20 cellular contexts compared by ENCODE assay signal in genomic region chr7:84002348-84002747, GRCh38.
"Had no signal": no experiment of that assay in that cellular context is flagged by ENCODE, and none has a peak within 500 bp of the region (broad histone marks: within the 10 kb centered on the region; RNA-seq: fewer than 3 reads in every experiment).

No MANE protein-coding gene starts in this region.

- ATAC-seq: activated naive CD8-positive, alpha-beta T cell treated with anti-CD3 and anti-CD28 coated beads, Interleukin-2, amount 50 U/mL, for 24 hours; left colon; stimulated activated effector memory CD8-positive, alpha-beta T cell treated with anti-CD3 and anti-CD28 coated beads, Interleukin-12 subunit alpha, Interleukin-12 subunit beta, amount 100 ng/mL, for 72 hours had no signal

- H3K4me3 ChIP-seq: coronary artery, esophagus muscularis mucosa, lung, neural progenitor cell, sigmoid colon, tibial artery, vagina had no signal

- H3K79me2 ChIP-seq: parathyroid adenoma had no signal

- H3K27me3 ChIP-seq: esophagus muscularis mucosa, neural progenitor cell, sigmoid colon, tibial artery, vagina had no signal

- H3K9me3 ChIP-seq: esophagus muscularis mucosa, sigmoid colon, tibial artery, vagina had no signal

- H3K4me1 Mint-ChIP-seq: activated naive CD8-positive, alpha-beta T cell treated with anti-CD3 and anti-CD28 coated beads, Interleukin-2, amount 50 U/mL, for 24 hours; naive B cell; neural progenitor cell; stimulated activated effector memory CD8-positive, alpha-beta T cell treated with anti-CD3 and anti-CD28 coated beads, Interleukin-12 subunit alpha, Interleukin-12 subunit beta, amount 100 ng/mL, for 72 hours had no signal

- H3K36me3 ChIP-seq: tibial artery, vagina had no signal

- H3K4me1 ChIP-seq: esophagus muscularis mucosa, neural progenitor cell, parathyroid adenoma, sigmoid colon, tibial artery, vagina had no signal

- H3K9me3 Mint-ChIP-seq: activated naive CD4-positive, alpha-beta T cell treated with anti-CD3 and anti-CD28 coated beads for 36 hours; activated naive CD8-positive, alpha-beta T cell treated with anti-CD3 and anti-CD28 coated beads, Interleukin-2, amount 50 U/mL, for 24 hours; activated T-helper 2 cell treated with anti-CD3 and anti-CD28 coated beads, Interferon-gamma antibody, Interleukin-2, Interleukin-4, amounts not matched to agents 10 μg/mL and 5 μg/mL and 100 μg/mL, durations not matched to agents 14 hours and 24 hours and 36 hours; naive B cell; neural progenitor cell had no signal

- DNase-seq: activated CD4-positive, alpha-beta T cell treated with anti-CD3 and anti-CD28 coated beads for 1 hour; activated CD4-positive, alpha-beta T cell treated with anti-CD3 and anti-CD28 coated beads, Interleukin-2, amount 50 U/mL, for 4 hours; activated naive CD4-positive, alpha-beta T cell treated with anti-CD3 and anti-CD28 coated beads for 36 hours; activated naive CD8-positive, alpha-beta T cell treated with anti-CD3 and anti-CD28 coated beads, Interleukin-2, amount 50 U/mL, for 24 hours; central memory CD4-positive, alpha-beta T cell; glutamatergic neuron; left colon; naive B cell; sigmoid colon; T-helper 1 cell; T1000; tibial artery had no signal

- H3K4me3 Mint-ChIP-seq: activated naive CD4-positive, alpha-beta T cell treated with anti-CD3 and anti-CD28 coated beads for 36 hours; activated naive CD8-positive, alpha-beta T cell treated with anti-CD3 and anti-CD28 coated beads, Interleukin-2, amount 50 U/mL, for 24 hours; naive B cell; neural progenitor cell; stimulated activated effector memory CD8-positive, alpha-beta T cell treated with anti-CD3 and anti-CD28 coated beads, Interleukin-12 subunit alpha, Interleukin-12 subunit beta, amount 100 ng/mL, for 72 hours had no signal

- H3K27ac Mint-ChIP-seq: activated naive CD4-positive, alpha-beta T cell treated with anti-CD3 and anti-CD28 coated beads for 36 hours; activated naive CD8-positive, alpha-beta T cell treated with anti-CD3 and anti-CD28 coated beads, Interleukin-2, amount 50 U/mL, for 24 hours; activated T-helper 2 cell treated with anti-CD3 and anti-CD28 coated beads, Interferon-gamma antibody, Interleukin-2, Interleukin-4, amounts not matched to agents 10 μg/mL and 5 μg/mL and 100 μg/mL, durations not matched to agents 14 hours and 24 hours and 36 hours; naive B cell; neural progenitor cell; stimulated activated effector memory CD8-positive, alpha-beta T cell treated with anti-CD3 and anti-CD28 coated beads, Interleukin-12 subunit alpha, Interleukin-12 subunit beta, amount 100 ng/mL, for 72 hours had no signal

- H3K9ac ChIP-seq: neural progenitor cell, parathyroid adenoma had no signal

- H3K27me3 Mint-ChIP-seq: activated naive CD8-positive, alpha-beta T cell treated with anti-CD3 and anti-CD28 coated beads, Interleukin-2, amount 50 U/mL, for 24 hours; naive B cell had no signal

- H3K27ac ChIP-seq: coronary artery, esophagus muscularis mucosa, neural progenitor cell, parathyroid adenoma, sigmoid colon, tibial artery, vagina had no signal

- H3K4me2 ChIP-seq: neural progenitor cell had no signal

- H2AFZ ChIP-seq: neural progenitor cell, parathyroid adenoma had no signal

- H3K36me3 Mint-ChIP-seq: naive B cell; stimulated activated effector memory CD8-positive, alpha-beta T cell treated with anti-CD3 and anti-CD28 coated beads, Interleukin-12 subunit alpha, Interleukin-12 subunit beta, amount 100 ng/mL, for 72 hours had no signal
